In the genomic region with DNA sequence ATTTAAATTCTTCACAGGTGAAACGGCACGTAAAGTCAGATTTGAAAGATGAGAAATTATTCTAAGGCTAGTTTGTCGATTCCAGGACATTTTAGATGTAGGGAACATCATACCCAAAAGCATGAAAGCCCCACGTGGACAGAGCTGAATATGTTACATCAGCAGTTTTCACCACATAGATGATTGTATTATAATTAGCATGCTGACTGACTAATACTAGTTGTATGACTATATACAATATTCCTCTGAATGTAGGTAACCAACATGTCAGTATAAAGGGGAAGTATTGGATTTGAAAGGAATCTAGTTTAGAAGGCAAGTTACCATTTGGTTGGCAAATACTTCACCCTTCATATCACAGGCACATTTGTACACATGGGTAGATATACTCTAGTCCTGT, we compare ENCODE assay signal across 6 cellular contexts.
A peak's percentile ranks its signal among the peaks of the same experiment; 100 is the strongest.
DNase-seq lines count a peak whose midpoint lies in the region; ATAC-seq, FAIRE-seq and TF ChIP-seq lines count a peak whose summit lies in the region.
"Not testable (repeated sequence)": the region's sequence is repeated elsewhere in the genome, so short reads cannot be mapped to it uniquely, and the experiment has no call there.

No MANE protein-coding gene starts in this region.

- H3K27ac ChIP-seq in GM12878 (ENCODE audit: control insufficient read depth, insufficient read depth) = not testable (repeated sequence)

- H3K9me3 Mint-ChIP-seq in stimulated activated effector memory CD8-positive, alpha-beta T cell treated with anti-CD3 and anti-CD28 coated beads, Interleukin-12 subunit alpha, Interleukin-12 subunit beta, amount 100 ng/mL, for 72 hours = not testable (repeated sequence)

- peak; percentile 48 to 56 for ATAC-seq in activated CD4-positive, CD25-positive, alpha-beta regulatory T cell treated with anti-CD3 and anti-CD28 coated beads, Interleukin-2, amount 50 U/mL, for 24 hours
- ATAC-seq in GM12878 = not testable (repeated sequence)
- peak; percentile 58 for ATAC-seq in stimulated activated effector memory CD8-positive, alpha-beta T cell treated with anti-CD3 and anti-CD28 coated beads, Interleukin-12 subunit alpha, Interleukin-12 subunit beta, amount 100 ng/mL, for 72 hours

- RAD21 ChIA-PET in GM12878 (lab: Charles Lee; ENCODE audit: unreplicated experiment) = not testable (repeated sequence)

- H3K27ac Mint-ChIP-seq in stimulated activated effector memory CD8-positive, alpha-beta T cell treated with anti-CD3 and anti-CD28 coated beads, Interleukin-12 subunit alpha, Interleukin-12 subunit beta, amount 100 ng/mL, for 72 hours = not testable (repeated sequence)

- H3K36me3 ChIP-seq in GM12878 (ENCODE audit: control insufficient read depth in 2 of 2, insufficient read depth in 2 of 2, low read length in 1 of 2) = not testable (repeated sequence)

- H3K27me3 ChIP-seq in GM12878 (replicated peaks in 1 of 2; ENCODE audit: control insufficient read depth in 2 of 2, insufficient read depth in 2 of 2, low read length in 1 of 2) = not testable (repeated sequence)

- H3K9me3 ChIP-seq in GM12878 (replicated peaks; ENCODE audit: control insufficient read depth, insufficient read depth, low read length) = not testable (repeated sequence)

- H4K20me1 ChIP-seq in GM12878 (ENCODE audit: control insufficient read depth, insufficient read depth) = not testable (repeated sequence)

- WGBS in GM12878 (ENCODE audit: insufficient coverage, insufficient replicate concordance, low lambda C conversion rate, missing lambda C conversion rate) = 30% methylated on average over 4 of the region's 4 CpGs

- H3K79me2 ChIP-seq in GM12878 (ENCODE audit: control insufficient read depth, insufficient read depth, low read length) = not testable (repeated sequence)

- TF ChIP-seq EP300 in GM12878 (IDR thresholded peaks at IDR 0.05; ENCODE audit: borderline replicate concordance in 1 of 2, control insufficient read depth in 1 of 2, low read depth in 2 of 2, low read length in 2 of 2) = not testable (repeated sequence)

- TF ChIP-seq RAD21 in GM12878 (IDR thresholded peaks at IDR 0.05; ENCODE audit: insufficient read depth, low read depth, low read length) = not testable (repeated sequence)

- not testable (repeated sequence) for H3K4me3 ChIP-seq in GM12878

- not testable (repeated sequence) for TF ChIP-seq CTCF in GM12878 (IDR thresholded peaks at IDR 0.05 in 2 of 3, conservative IDR thresholded peaks at IDR 0.05 in 1 of 3; ENCODE audit: control insufficient read depth in 2 of 3, extremely low read depth in 1 of 3, insufficient read depth in 1 of 3, low read depth in 3 of 3, low read length in 3 of 3)

- H3K4me2 ChIP-seq in GM12878 (ENCODE audit: control insufficient read depth, insufficient read depth) = not testable (repeated sequence)

- H3K36me3 Mint-ChIP-seq in stimulated activated effector memory CD8-positive, alpha-beta T cell treated with anti-CD3 and anti-CD28 coated beads, Interleukin-12 subunit alpha, Interleukin-12 subunit beta, amount 100 ng/mL, for 72 hours = not testable (repeated sequence)

- TF ChIP-seq POLR2A in H54 (IDR thresholded peaks at IDR 0.05; ENCODE audit: low read depth, low read length); GM12878 (IDR thresholded peaks at IDR 0.05; ENCODE audit: low read depth, low read length): not testable (repeated sequence)

- intact Hi-C loops in GM12878 (cut with micrococcal nuclease; ENCODE audit: unreplicated experiment) = not testable (repeated sequence)

- not testable (repeated sequence) for H3K4me1 Mint-ChIP-seq in stimulated activated effector memory CD8-positive, alpha-beta T cell treated with anti-CD3 and anti-CD28 coated beads, Interleukin-12 subunit alpha, Interleukin-12 subunit beta, amount 100 ng/mL, for 72 hours

- H3K9ac ChIP-seq in GM12878 (ENCODE audit: control insufficient read depth, insufficient read depth, low read length) = not testable (repeated sequence)

- CTCF ChIA-PET in GM12878 (lab: Yijun Ruan, JAX) = not testable (repeated sequence)

- not testable (repeated sequence) for H2AFZ ChIP-seq in GM12878 (ENCODE audit: control insufficient read depth, low read depth, low read length)

- not testable (repeated sequence) for DNase-seq in H54 (ENCODE audit: insufficient read length, low spot score); GM12878 (ENCODE audit: low read depth, low spot score); stimulated activated effector memory CD8-positive, alpha-beta T cell treated with anti-CD3 and anti-CD28 coated beads, Interleukin-12 subunit alpha, Interleukin-12 subunit beta, amount 100 ng/mL, for 72 hours (ENCODE audit: low spot score in 2 of 2); urothelium cell line (ENCODE audit: low spot score)

- POLR2A ChIA-PET in GM12878 (lab: Charles Lee) = not testable (repeated sequence)

- H3K4me3 Mint-ChIP-seq in stimulated activated effector memory CD8-positive, alpha-beta T cell treated with anti-CD3 and anti-CD28 coated beads, Interleukin-12 subunit alpha, Interleukin-12 subunit beta, amount 100 ng/mL, for 72 hours = not testable (repeated sequence)

- H3K4me1 ChIP-seq in GM12878 (ENCODE audit: control insufficient read depth, insufficient read depth, low read length) = not testable (repeated sequence)

- FAIRE-seq in A204.1 (lab: Jason Lieb, UNC) (peak; percentile 55), H54 (lab: Jason Lieb, UNC) (peak; percentile 95), GM12878 (lab: Jason Lieb, UNC) (peak; percentile 81), urothelium cell line (lab: Jason Lieb, UNC) (peak; percentile 37)

- SMC1A ChIA-PET in GM12878 (lab: Charles Lee; ENCODE audit: uncharacterized antibody, unreplicated experiment) = not testable (repeated sequence)

- BruUV-seq in GM12878 (replicated peaks; lab: Mats Ljungman, UMichigan) = not testable (repeated sequence)

- in situ Hi-C loops in GM12878 (cut with MboI) = not testable (repeated sequence)
